Comparison of ENCODE assay signal across 17 cellular contexts in the genomic region with DNA sequence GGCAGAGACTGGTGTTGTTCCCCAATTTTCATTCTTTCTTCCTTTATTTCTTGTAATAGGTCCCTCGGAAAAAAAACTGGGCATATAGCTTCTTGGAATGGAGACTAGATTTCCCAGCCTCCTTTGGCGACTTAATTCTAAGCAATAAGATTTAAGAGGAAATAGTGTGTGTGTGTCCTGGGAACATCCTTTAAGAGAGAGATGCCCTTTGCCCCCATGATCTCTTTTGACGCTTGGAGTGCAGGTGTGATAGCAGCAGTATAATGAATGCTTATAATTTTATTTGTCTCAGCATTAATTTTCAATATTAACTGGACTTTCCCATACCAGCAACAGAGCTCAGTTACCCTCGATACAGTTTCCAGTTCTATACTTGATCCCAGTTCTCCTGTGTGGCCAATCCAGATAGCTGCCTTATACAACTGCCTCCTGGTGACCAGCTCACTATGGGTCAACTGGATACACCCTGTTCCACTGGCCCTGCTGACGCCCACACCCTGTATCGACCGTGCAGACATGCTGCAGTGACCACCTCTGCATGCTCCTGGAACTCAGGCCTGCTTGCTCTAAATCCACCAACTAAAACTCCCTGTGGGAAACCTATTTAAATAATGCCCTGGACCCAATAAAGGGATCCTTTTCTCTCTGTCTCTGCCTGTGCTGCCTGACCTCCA. TPM values are rescaled to one million over a fixed set of nuclear protein-coding genes. Genes with fewer than 3 reads are reported as not detected.
A peak's percentile ranks its signal among the peaks of the same experiment; 100 is the strongest.
DNase-seq lines count a peak whose midpoint lies in the region; ATAC-seq and TF ChIP-seq lines count a peak whose summit lies in the region.
"Had no signal": no experiment of that assay in that cellular context is flagged by ENCODE, and none has a peak within 500 bp of the region (broad histone marks: within the 10 kb centered on the region; RNA-seq: fewer than 3 reads in every experiment).

No MANE protein-coding gene starts in this region.

- intact Hi-C loops in mucosa of descending colon (cut with DNase I, micrococcal nuclease) (no loop called here), colonic mucosa (cut with DNase I) (no loop called here)

- H3K9me3 ChIP-seq in mucosa of descending colon (peaks cover 8% of the 10 kb centered on the region), trophoblast cell (ENCODE audit: insufficient read depth, low read depth, low read length) (peaks cover 2% of the 10 kb centered on the region), colonic mucosa (no peaks in the 10 kb centered on the region)
- H3K9me3 ChIP-seq: HAP-1 had no signal

- DNase-seq in NCI-H146 treated with DMSO at 0.1 percent for 48 hours (lab: John Stamatoyannopoulos, UW; ENCODE audit: unreplicated experiment) (peak; percentile 92), NCI-H146 (lab: John Stamatoyannopoulos, UW) (no peak), mucosa of descending colon (no peak), trophoblast cell (no peak), colonic mucosa (no peak), Ammon's horn (ENCODE audit: low spot score) (no peak)
- DNase-seq in activated CD4-positive, alpha-beta T cell treated with anti-CD3 and anti-CD28 coated beads, Interleukin-2, amount 50 U/mL, for 48 hours, result no peak
- DNase-seq: AML-193; CD4-positive, alpha-beta memory T cell; DMS153; DMS79; GDM1 had no signal

- peak overlapping the region; percentile 87 for H3K23ac ChIP-seq in trophoblast cell (ENCODE audit: low read length)

- no peak overlapping the region for H2BK120ac ChIP-seq in trophoblast cell (ENCODE audit: insufficient read depth, low read length, poor library complexity)

- no peaks in the 10 kb centered on the region for H3K79me2 ChIP-seq in trophoblast cell (ENCODE audit: control insufficient read depth, insufficient read depth, low read length, poor library complexity)

- H3K4me3 ChIP-seq in mucosa of descending colon (no peak overlapping the region), trophoblast cell (ENCODE audit: low read depth, low read length) (no peak overlapping the region), colonic mucosa (no peak overlapping the region)
- H3K4me3 ChIP-seq: A549, BLaER1, HAP-1 had no signal

- peak; percentile 74 for ATAC-seq in mucosa of descending colon
- ATAC-seq: A549 had no signal

- H3K79me1 ChIP-seq in trophoblast cell (ENCODE audit: low read length), result no peaks in the 10 kb centered on the region

- no peak overlapping the region for H4K8ac ChIP-seq in trophoblast cell (ENCODE audit: low read depth, low read length)

- H3K9ac ChIP-seq in trophoblast cell (ENCODE audit: low read length), result no peak overlapping the region
- no peak overlapping the region for H3K9ac ChIP-seq in colonic mucosa (ENCODE audit: low read depth in 2 of 2, low read length in 2 of 2)
- H3K9ac ChIP-seq: BLaER1 had no signal

- no peak overlapping the region for H3K4me2 ChIP-seq in trophoblast cell (ENCODE audit: low read length)
- H3K4me2 ChIP-seq: A549, BLaER1 had no signal

- H3K36me3 ChIP-seq in mucosa of descending colon (ENCODE audit: low read depth) (no peaks in the 10 kb centered on the region), trophoblast cell (ENCODE audit: control insufficient read depth in 1 of 2, insufficient read depth in 2 of 2, low read length in 2 of 2) (no peaks in the 10 kb centered on the region), colonic mucosa (no peaks in the 10 kb centered on the region)
- H3K36me3 ChIP-seq: BLaER1, HAP-1 had no signal

- no peak overlapping the region for H3K27ac ChIP-seq in trophoblast cell (ENCODE audit: low read depth, low read length)
- no peak overlapping the region for H3K27ac ChIP-seq in colonic mucosa
- H3K27ac ChIP-seq: 22Rv1, A549, BLaER1 had no signal

- no peak overlapping the region for H2BK12ac ChIP-seq in trophoblast cell (ENCODE audit: low read length)

- WGBS in trophoblast cell (ENCODE audit: extremely low coverage, insufficient coverage, insufficient read length), result no CpG with 5 or more reads among the region's 7 CpGs

- H2BK5ac ChIP-seq in trophoblast cell (ENCODE audit: low read depth, low read length, poor library complexity), result no peak overlapping the region

- H4K91ac ChIP-seq in trophoblast cell (ENCODE audit: low read depth, low read length), result no peak overlapping the region

- no peak overlapping the region for H4K12ac ChIP-seq in trophoblast cell (ENCODE audit: low read depth, low read length)

- no peak overlapping the region for H3K14ac ChIP-seq in trophoblast cell (ENCODE audit: low read length)

- H3K4me1 ChIP-seq in mucosa of descending colon (ENCODE audit: low read depth), result no peaks in the 10 kb centered on the region
- no peaks in the 10 kb centered on the region for H3K4me1 ChIP-seq in trophoblast cell (ENCODE audit: control insufficient read depth in 1 of 2, insufficient read depth in 2 of 2, low read length in 2 of 2)
- H3K4me1 ChIP-seq in colonic mucosa, result no peaks in the 10 kb centered on the region
- H3K4me1 ChIP-seq: A549, BLaER1, HAP-1 had no signal

- no peak overlapping the region for H3K18ac ChIP-seq in trophoblast cell (ENCODE audit: low read length)

- no peak overlapping the region for H2AK5ac ChIP-seq in trophoblast cell (ENCODE audit: low read length)

- TF ChIP-seq CTCF in mucosa of descending colon (IDR thresholded peaks at IDR 0.05) (no peak), colonic mucosa (IDR thresholded peaks at IDR 0.05) (no peak)

- no peak overlapping the region for H2AFZ ChIP-seq in trophoblast cell (ENCODE audit: insufficient read depth, low read length, poor library complexity)

- H3K4ac ChIP-seq in trophoblast cell (ENCODE audit: low read depth, low read length), result no peak overlapping the region

- H3K27me3 ChIP-seq in trophoblast cell (ENCODE audit: insufficient read depth, low read length) (no peaks in the 10 kb centered on the region), colonic mucosa (no peaks in the 10 kb centered on the region)
- H3K27me3 ChIP-seq: BLaER1 had no signal

RNA-seq across cellular contexts. Expression of gene TMEM176A, which starts 13.9 kb away (rescaled TPM):
- 100 to 1,000 TPM; 178 to 282 (median 245) TPM for total RNA-seq in mucosa of descending colon
- polyA plus RNA-seq in trophoblast cell (2013), result 1.7 and 1.8 TPM in 2 replicates
- 100 to 1,000 TPM; 130 to 170 TPM for total RNA-seq in colonic mucosa
- total RNA-seq: H4 had no signal

RNA-seq across cellular contexts. Expression of gene TMEM176B, which starts 14.3 kb away (rescaled TPM):
- 100 to 1,000 TPM; 210 to 401 (median 338) TPM for total RNA-seq in mucosa of descending colon
- 2.4 TPM in 2 replicates for polyA plus RNA-seq in trophoblast cell (2013)
- 100 to 1,000 TPM; 154 to 256 TPM for total RNA-seq in colonic mucosa
- polyA plus RNA-seq: CD4-positive, alpha-beta memory T cell had no signal

RNA-seq across cellular contexts. Expression of gene AOC1, which starts 37.9 kb away (rescaled TPM):
- total RNA-seq in mucosa of descending colon, result 100 to 1,000 TPM; 249 to 756 (median 606) TPM
- 0.18 and 0.21 TPM in 2 replicates for polyA plus RNA-seq in trophoblast cell (2013)
- 100 to 1,000 TPM; 308 to 353 TPM for total RNA-seq in colonic mucosa
- total RNA-seq: CD4-positive, alpha-beta memory T cell had no signal
- polyA plus RNA-seq: A549; CD4-positive, alpha-beta memory T cell had no signal
